Comparison of ENCODE assay signal across 2 cellular contexts in the genomic region with DNA sequence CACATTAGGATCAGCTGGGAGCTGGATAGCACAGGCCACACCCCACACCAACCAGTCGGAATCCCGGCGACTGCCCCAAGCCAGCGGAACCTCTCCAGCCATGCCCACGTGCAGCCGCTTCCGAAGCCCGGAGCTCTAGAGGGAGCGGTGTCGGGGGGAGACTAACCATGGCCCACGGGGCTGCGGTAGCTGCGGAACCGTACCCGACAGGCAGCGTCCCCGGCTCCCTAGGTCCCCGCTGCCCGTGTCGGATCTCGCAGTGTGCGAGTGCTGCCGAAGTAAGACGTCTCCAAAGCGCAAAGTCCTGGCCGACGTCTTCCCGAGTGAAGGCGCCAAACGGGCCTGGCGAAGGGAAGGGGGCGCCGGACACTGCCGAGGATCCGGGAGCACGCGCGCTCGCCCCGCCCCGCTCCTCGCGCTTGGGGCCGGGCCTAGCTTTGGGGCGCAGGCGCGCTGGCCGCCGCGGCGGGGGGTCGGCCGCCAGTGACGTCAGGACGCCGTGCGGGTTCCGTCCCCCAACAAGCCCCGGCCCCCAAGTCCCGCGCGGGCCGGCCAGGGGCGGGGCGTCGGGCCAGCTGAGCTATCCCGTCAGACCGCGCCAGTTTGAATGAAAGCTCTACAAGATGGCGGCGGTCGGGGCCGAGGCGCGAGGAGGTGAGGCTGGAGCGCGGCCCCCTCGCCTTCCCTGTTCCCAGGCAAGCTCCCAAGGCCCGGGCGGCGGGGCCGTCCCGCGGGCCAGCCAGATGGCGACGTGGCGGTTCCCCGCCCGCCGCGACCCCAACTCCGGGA.
TF ChIP-seq lines count a peak whose summit lies in the region.

A gene with protein sequence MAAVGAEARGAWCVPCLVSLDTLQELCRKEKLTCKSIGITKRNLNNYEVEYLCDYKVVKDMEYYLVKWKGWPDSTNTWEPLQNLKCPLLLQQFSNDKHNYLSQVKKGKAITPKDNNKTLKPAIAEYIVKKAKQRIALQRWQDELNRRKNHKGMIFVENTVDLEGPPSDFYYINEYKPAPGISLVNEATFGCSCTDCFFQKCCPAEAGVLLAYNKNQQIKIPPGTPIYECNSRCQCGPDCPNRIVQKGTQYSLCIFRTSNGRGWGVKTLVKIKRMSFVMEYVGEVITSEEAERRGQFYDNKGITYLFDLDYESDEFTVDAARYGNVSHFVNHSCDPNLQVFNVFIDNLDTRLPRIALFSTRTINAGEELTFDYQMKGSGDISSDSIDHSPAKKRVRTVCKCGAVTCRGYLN (plus strand): TSS at position 601 of the 789 bp plus-strand sequence. CDS start 23 bp downstream, at position 624.

TF ChIP-seq in IMR-90, 13 proteins besides CTCF, POLR2A, EP300 and RAD21:
- TF ChIP-seq, protein P1, sequence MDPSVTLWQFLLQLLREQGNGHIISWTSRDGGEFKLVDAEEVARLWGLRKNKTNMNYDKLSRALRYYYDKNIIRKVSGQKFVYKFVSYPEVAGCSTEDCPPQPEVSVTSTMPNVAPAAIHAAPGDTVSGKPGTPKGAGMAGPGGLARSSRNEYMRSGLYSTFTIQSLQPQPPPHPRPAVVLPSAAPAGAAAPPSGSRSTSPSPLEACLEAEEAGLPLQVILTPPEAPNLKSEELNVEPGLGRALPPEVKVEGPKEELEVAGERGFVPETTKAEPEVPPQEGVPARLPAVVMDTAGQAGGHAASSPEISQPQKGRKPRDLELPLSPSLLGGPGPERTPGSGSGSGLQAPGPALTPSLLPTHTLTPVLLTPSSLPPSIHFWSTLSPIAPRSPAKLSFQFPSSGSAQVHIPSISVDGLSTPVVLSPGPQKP (IDR thresholded peaks at IDR 0.05; ENCODE audit: borderline replicate concordance, low read depth, low read length), result no peak
- TF ChIP-seq CEBPB (IDR thresholded peaks at IDR 0.05; ENCODE audit: low read depth, low read length) (no peak), MXI1 (IDR thresholded peaks at IDR 0.05; ENCODE audit: borderline replicate concordance, low read depth, low read length) (peak; percentile 89), NFE2L2 (IDR thresholded peaks at IDR 0.05; ENCODE audit: low read depth, low read length) (no peak), MAZ (IDR thresholded peaks at IDR 0.05; ENCODE audit: borderline replicate concordance, low read depth, low read length) (peak; percentile 92), BHLHE40 (IDR thresholded peaks at IDR 0.05; ENCODE audit: low read depth, low read length) (0 out of 2 replicates have a peak, but pooled peaks have one; percentile 2), RCOR1 (IDR thresholded peaks at IDR 0.05; ENCODE audit: insufficient replicate concordance, low read length) (no peak), FOS (IDR thresholded peaks at IDR 0.05; ENCODE audit: low read depth, low read length) (peak; percentile 13; the same call in 1 of the 2 replicates), RFX5 (IDR thresholded peaks at IDR 0.05; ENCODE audit: low read depth, low read length) (no peak), SMC3 (IDR thresholded peaks at IDR 0.05; ENCODE audit: low read depth, low read length) (no peak)
- TF ChIP-seq, protein P2, sequence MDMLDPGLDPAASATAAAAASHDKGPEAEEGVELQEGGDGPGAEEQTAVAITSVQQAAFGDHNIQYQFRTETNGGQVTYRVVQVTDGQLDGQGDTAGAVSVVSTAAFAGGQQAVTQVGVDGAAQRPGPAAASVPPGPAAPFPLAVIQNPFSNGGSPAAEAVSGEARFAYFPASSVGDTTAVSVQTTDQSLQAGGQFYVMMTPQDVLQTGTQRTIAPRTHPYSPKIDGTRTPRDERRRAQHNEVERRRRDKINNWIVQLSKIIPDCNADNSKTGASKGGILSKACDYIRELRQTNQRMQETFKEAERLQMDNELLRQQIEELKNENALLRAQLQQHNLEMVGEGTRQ (IDR thresholded peaks at IDR 0.05; ENCODE audit: low read depth, low read length), result peak; percentile 46

TF ChIP-seq in endothelial cell of umbilical vein, 7 proteins besides CTCF, POLR2A, EP300 and RAD21:
- peak; percentile 97 for TF ChIP-seq POLR2AphosphoS5 (IDR thresholded peaks at IDR 0.05; ENCODE audit: insufficient read depth, low read depth, low read length)
- TF ChIP-seq, protein P3, sequence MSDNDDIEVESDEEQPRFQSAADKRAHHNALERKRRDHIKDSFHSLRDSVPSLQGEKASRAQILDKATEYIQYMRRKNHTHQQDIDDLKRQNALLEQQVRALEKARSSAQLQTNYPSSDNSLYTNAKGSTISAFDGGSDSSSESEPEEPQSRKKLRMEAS (IDR thresholded peaks at IDR 0.05; ENCODE audit: insufficient read depth, insufficient read length), result peak; percentile 55
- no peak for TF ChIP-seq MYC (IDR thresholded peaks at IDR 0.05; ENCODE audit: low read depth, low read length)
